ENCODE assay signal across 8 cellular contexts in genomic region chr9:133701981-133702797, GRCh38. TPM values are rescaled to one million over a fixed set of nuclear protein-coding genes. Genes with fewer than 3 reads are reported as not detected.
DNase-seq lines count a peak whose midpoint lies in the region.

No MANE protein-coding gene starts in this region.

- DNase-seq in SKM-1 treated with dmso at 0.1 percent for 144 hours (lab: John Stamatoyannopoulos, UW; ENCODE audit: unreplicated experiment) (peak; percentile 76), left kidney (ENCODE audit: low read depth, low spot score) (peak; percentile 77), 8988T (no peak), cerebellar nuclear complex (lab: John Stamatoyannopoulos, UW) (no peak), DMS114 treated with DMSO at 0.1 percent for 48 hours (lab: John Stamatoyannopoulos, UW; ENCODE audit: unreplicated experiment) (no peak), mesenteric fat pad (ENCODE audit: low spot score) (no peak)
- DNase-seq in activated naive CD4-positive, alpha-beta T cell treated with anti-CD3 and anti-CD28 coated beads, Interleukin-2, amount 50 U/mL, for 16 hours, result peak; percentile 76
- peak; percentile 52 to 74 (median 59) for DNase-seq in stimulated activated CD4-positive, alpha-beta T cell treated with anti-CD3 and anti-CD28 coated beads, TNF-alpha, amount 100 ng/mL, for 48 hours (ENCODE audit: low read depth in 3 of 3)

RNA-seq across cellular contexts. Expression of gene SARDH, which starts 36.0 kb away (rescaled TPM):
- total RNA-seq in mesenteric fat pad, result 0.87 TPM

Comparison
In these comparisons a context has a peak if more than half of its experiments do, and no peak if none do; other contexts are left out.
1. DNase-seq: peak in SKM-1 treated with dmso at 0.1 percent for 144 hours (single experiment), activated naive CD4-positive, alpha-beta T cell treated with anti-CD3 and anti-CD28 coated beads, Interleukin-2, amount 50 U/mL, for 16 hours (single experiment), left kidney (single experiment) and stimulated activated CD4-positive, alpha-beta T cell treated with anti-CD3 and anti-CD28 coated beads, TNF-alpha, amount 100 ng/mL, for 48 hours (3 of 3); none in 8988T (single experiment), cerebellar nuclear complex (0 of 2), DMS114 treated with DMSO at 0.1 percent for 48 hours (single experiment) and mesenteric fat pad (single experiment).